In the genomic region with DNA sequence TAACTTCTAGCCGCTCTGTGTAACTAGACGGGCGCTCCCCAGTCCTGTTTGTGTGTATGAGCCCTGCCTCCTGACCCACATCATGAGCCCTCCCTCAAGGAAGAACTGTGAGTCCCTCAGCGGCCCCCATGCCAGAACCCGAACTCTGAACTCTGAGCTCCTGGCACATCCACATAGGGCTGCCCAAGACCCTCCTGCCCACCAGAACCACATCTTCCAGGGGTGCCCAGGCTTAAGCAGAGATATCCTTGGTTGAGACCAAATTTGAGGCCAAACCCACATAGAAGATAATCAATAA, we compare ENCODE assay signal across 19 cellular contexts. TPM values are rescaled to one million over a fixed set of nuclear protein-coding genes. Genes with fewer than 3 reads are reported as not detected.
A peak's percentile ranks its signal among the peaks of the same experiment; 100 is the strongest.
DNase-seq lines count a peak whose midpoint lies in the region; ATAC-seq and TF ChIP-seq lines count a peak whose summit lies in the region.
"Had no signal": no experiment of that assay in that cellular context is flagged by ENCODE, and none has a peak within 500 bp of the region (broad histone marks: within the 10 kb centered on the region; RNA-seq: fewer than 3 reads in every experiment).

No MANE protein-coding gene starts in this region.

- POLR2A ChIA-PET in PC-9 (lab: Charles Lee; ENCODE audit: unreplicated experiment), result no interaction called here

- H3K79me2 ChIP-seq in PC-9 (ENCODE audit: low read depth), result peaks cover 10% of the 10 kb centered on the region

- no peaks in the 10 kb centered on the region for H3K27me3 ChIP-seq in PC-9 (ENCODE audit: insufficient read depth, low read depth)
- no peaks in the 10 kb centered on the region for H3K27me3 ChIP-seq in foreskin keratinocyte
- H3K27me3 ChIP-seq: ovary had no signal

- H3K36me3 ChIP-seq in PC-9 (ENCODE audit: low read depth), result no peaks in the 10 kb centered on the region
- H3K36me3 ChIP-seq: ovary had no signal

- no peaks in the 10 kb centered on the region for H3K9me3 ChIP-seq in PC-9 (ENCODE audit: insufficient read depth, low read depth)
- H3K9me3 ChIP-seq: ovary had no signal

- H2AFZ ChIP-seq in PC-9, result no peak overlapping the region

- no peaks in the 10 kb centered on the region for H3K9me2 ChIP-seq in PC-9 (ENCODE audit: insufficient read depth)

- no peak overlapping the region for H3K4me3 ChIP-seq in PC-9
- peak overlapping the region; percentile 33 to 60 (median 53) for H3K4me3 ChIP-seq in skin epidermis
- H3K4me3 ChIP-seq: GM12878, ovary, SK-N-MC had no signal

- peak overlapping the region; percentile 86 for H3K4me2 ChIP-seq in PC-9

- no peak for ATAC-seq in foreskin keratinocyte
- no peak for ATAC-seq in HG02840 (IDR thresholded peaks at IDR 0.05; ENCODE audit: low FRiP score, unreplicated experiment)
- ATAC-seq: activated CD8-positive, alpha-beta T cell treated with anti-CD3 and anti-CD28 coated beads, Interleukin-2, amount 10 ng/mL, durations not matched to agents 7 days and 5 days; GM12878; HCT116; WTC11 had no signal

- H4K20me1 ChIP-seq in PC-9 (ENCODE audit: insufficient read depth), result no peaks in the 10 kb centered on the region

- CTCF ChIA-PET in PC-9 (lab: Charles Lee), result no interaction called here

- intact Hi-C loops in PC-9 (cut with micrococcal nuclease; ENCODE audit: unreplicated experiment), result no loop called here

- H3K27ac ChIP-seq in PC-9, result no peak overlapping the region
- H3K27ac ChIP-seq in foreskin keratinocyte, result peak overlapping the region; percentile 84
- peak overlapping the region in 19 of 21 experiments; percentile 51 to 92 (median 87) for H3K27ac ChIP-seq in skin epidermis
- H3K27ac ChIP-seq: ovary, SK-N-MC had no signal

- H3K4me1 ChIP-seq in PC-9 (replicated peaks; ENCODE audit: insufficient read depth) (peaks cover 38% of the 10 kb centered on the region), foreskin keratinocyte (peaks cover 27% of the 10 kb centered on the region)

- DNase-seq in PC-9, result no peak
- DNase-seq in activated CD8-positive, alpha-beta memory T cell treated with anti-CD3 and anti-CD28 coated beads, Interleukin-2, amount 50 U/mL, for 48 hours, result peak; percentile 13
- no peak for DNase-seq in foreskin keratinocyte
- no peak for DNase-seq in effector CD4-positive, alpha-beta T cell
- no peak for DNase-seq in kidney tubule cell (ENCODE audit: low spot score)
- DNase-seq in NCI-H1417 treated with DMSO at 0.1 percent for 48 hours (lab: John Stamatoyannopoulos, UW), result no peak
- DNase-seq: activated CD8-positive, alpha-beta T cell treated with anti-CD3 and anti-CD28 coated beads, Interleukin-2, amount 10 ng/mL, durations not matched to agents 7 days and 5 days; DMS 273 treated with DMSO at 0.1 percent for 48 hours; GDM1; NCI-H146; NCI-H226 had no signal

- peaks cover 24% of the 10 kb centered on the region; the same call in 1 of the 2 replicates for H3F3A ChIP-seq in PC-9 (ENCODE audit: insufficient read depth, low read depth)

- BruUV-seq in PC-9 (replicated peaks; lab: Mats Ljungman, UMichigan), result no TSS peak

- TF ChIP-seq CTCF in PC-9 (conservative IDR thresholded peaks at IDR 0.05) (no peak), foreskin keratinocyte (conservative IDR thresholded peaks at IDR 0.05) (no peak)

RNA-seq across cellular contexts. Expression of a gene that starts 3.0 kb away (rescaled TPM):
- 208 and 293 TPM in 2 replicates for total RNA-seq in PC-9 (2021)
- total RNA-seq in foreskin keratinocyte, result 177 and 190 TPM in 2 replicates
- polyA plus RNA-seq in foreskin keratinocyte, result 211 and 233 TPM in 2 replicates
- total RNA-seq: activated CD8-positive, alpha-beta T cell treated with anti-CD3 and anti-CD28 coated beads, Interleukin-2, amount 10 ng/mL, durations not matched to agents 7 days and 5 days; GM12878 had no signal
- polyA plus RNA-seq: CD14-positive monocyte had no signal
